ENCODE assay signal across 9 cellular contexts in the genomic region with DNA sequence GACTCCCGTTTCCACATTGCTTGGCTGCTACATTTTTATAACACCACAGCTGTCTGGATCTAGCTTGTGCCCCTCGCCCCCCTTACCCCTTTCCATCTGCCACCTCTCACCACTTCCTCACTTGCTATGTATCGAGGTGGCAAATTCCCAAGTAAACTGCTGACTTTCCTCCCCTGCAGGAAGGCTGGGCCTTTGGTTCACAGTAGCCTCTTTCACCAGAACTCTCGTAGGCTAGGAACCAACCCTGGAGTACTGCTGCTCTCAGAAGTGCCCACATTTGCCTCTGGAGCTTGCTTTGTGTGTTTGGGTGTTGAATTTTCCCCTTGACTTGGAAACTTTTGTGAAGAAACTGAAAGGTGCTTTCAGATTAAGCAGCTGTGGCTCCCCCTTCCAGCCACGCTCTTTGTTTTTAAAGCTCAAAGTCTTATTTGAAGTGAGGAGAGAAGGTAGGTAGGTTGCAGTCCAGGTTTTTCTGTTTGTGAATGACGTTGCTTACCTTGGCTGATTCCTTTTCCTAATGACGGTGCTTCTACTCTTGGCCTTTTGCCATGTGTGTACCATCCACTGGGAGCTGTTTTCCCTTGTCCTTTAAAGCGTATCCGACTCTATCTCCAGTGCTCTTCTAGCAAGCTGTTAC.
DNase-seq lines count a peak whose midpoint lies in the region; ATAC-seq and TF ChIP-seq lines count a peak whose summit lies in the region.
"Had no signal": no experiment of that assay in that cellular context is flagged by ENCODE, and none has a peak within 500 bp of the region (broad histone marks: within the 10 kb centered on the region; RNA-seq: fewer than 3 reads in every experiment).

No MANE protein-coding gene starts in this region.

- H3K36me3 ChIP-seq in mesendoderm (ENCODE audit: control insufficient read depth, insufficient read depth, low read length) = no peaks in the 10 kb centered on the region

- no peak overlapping the region for H3K4me3 ChIP-seq in mesendoderm (ENCODE audit: low read length)

- CTCF ChIA-PET in MCF 10A (lab: Yijun Ruan, JAX) (interaction anchor here (0.5 to 1.1 kb wide), 6 partner anchors 12 to 102 kb away, joined by 3 to 6 read pairs (median 3); partner anchors contain the start of gene CARMIL1), GM10248 (lab: Yijun Ruan, JAX) (interaction anchor here (0.8 to 2.8 kb wide), 17 partner anchors 8 to 435 kb away, joined by 3 to 10 read pairs (median 4); partner anchors contain the start of gene CARMIL1)

- H3K9me3 Mint-ChIP-seq in MCF 10A (ENCODE audit: unreplicated experiment) = peaks cover 7% of the 10 kb centered on the region

- no peak overlapping the region for H4K8ac ChIP-seq in mesendoderm (ENCODE audit: low read depth, low read length)

- ATAC-seq in HG03108 (IDR thresholded peaks at IDR 0.05; ENCODE audit: unreplicated experiment) (no peak), GM18909 (IDR thresholded peaks at IDR 0.05; ENCODE audit: poor library complexity, unreplicated experiment) (no peak), HG02870 (IDR thresholded peaks at IDR 0.05; ENCODE audit: unreplicated experiment) (no peak)

- no peak overlapping the region for H3K4me2 ChIP-seq in mesendoderm (ENCODE audit: low read length)

- no peaks in the 10 kb centered on the region for H3K79me1 ChIP-seq in mesendoderm (ENCODE audit: low read length)

- peaks cover 3% of the 10 kb centered on the region for H3K79me2 ChIP-seq in mesendoderm (ENCODE audit: control insufficient read depth, insufficient read depth, low read length)

- DNase-seq in G401 (ENCODE audit: low spot score) = peak; percentile 39
- peak; percentile 85 for DNase-seq in NCI-H345 treated with DMSO at 0.1 percent for 48 hours (lab: John Stamatoyannopoulos, UW; ENCODE audit: unreplicated experiment)
- DNase-seq in MCF 10A (ENCODE audit: unreplicated experiment) = peak; percentile 16
- DNase-seq in mesendoderm = peak; percentile 81
- DNase-seq in GM10248 (ENCODE audit: extremely low spot score) = no peak

- no CpG with 5 or more reads among the region's 9 CpGs for WGBS in mesendoderm (ENCODE audit: extremely low coverage, insufficient coverage, low lambda C conversion rate)

- no peak overlapping the region for H3K4ac ChIP-seq in mesendoderm (ENCODE audit: low read depth, low read length)

- H3K23ac ChIP-seq in mesendoderm (ENCODE audit: low read length) = no peak overlapping the region

- H2BK5ac ChIP-seq in mesendoderm (ENCODE audit: low read length) = no peak overlapping the region

- no peak overlapping the region for H2BK120ac ChIP-seq in mesendoderm (ENCODE audit: low read depth, low read length)

- TF ChIP-seq CTCF in MCF 10A (IDR thresholded peaks at IDR 0.05; ENCODE audit: unreplicated experiment) = no peak
- no peak for TF ChIP-seq CTCF in GM10248 (IDR thresholded peaks at IDR 0.05; ENCODE audit: control extremely low read depth, extremely low read depth, low read depth, missing control alignments)

- no peak overlapping the region for H3K27ac ChIP-seq in mesendoderm (ENCODE audit: low read depth, low read length)
- H3K27ac ChIP-seq: HL-60 had no signal

- intact Hi-C loops in MCF 10A (cut with micrococcal nuclease) = loop anchor here (5.0 kb wide), 1 partner anchor 92 kb away; the partner anchor contains the start of gene CARMIL1

- peaks cover 24% of the 10 kb centered on the region for H3K4me1 Mint-ChIP-seq in MCF 10A (ENCODE audit: insufficient read depth, unreplicated experiment)

- no peaks in the 10 kb centered on the region for H3K27me3 ChIP-seq in mesendoderm (ENCODE audit: insufficient read depth, low read length, poor library complexity)

- H4K5ac ChIP-seq in mesendoderm (ENCODE audit: low read length) = no peak overlapping the region

- no peak overlapping the region for H3K4me3 Mint-ChIP-seq in MCF 10A (ENCODE audit: unreplicated experiment)

- H2AK5ac ChIP-seq in mesendoderm (ENCODE audit: low read length) = no peak overlapping the region

- no peak overlapping the region for H2BK15ac ChIP-seq in mesendoderm (replicated peaks; ENCODE audit: low read depth)

- no peaks in the 10 kb centered on the region for H3K36me3 Mint-ChIP-seq in MCF 10A (ENCODE audit: insufficient read depth, unreplicated experiment)

- BruUV-seq in MCF 10A (replicated peaks; lab: Mats Ljungman, UMichigan) = no TSS peak

- H3K4me1 ChIP-seq in mesendoderm (ENCODE audit: control insufficient read depth, low read depth, low read length) = peaks cover 11% of the 10 kb centered on the region

- in situ Hi-C loops in G401 (cut with HindIII; ENCODE audit: low sequenced_read_pairs) = no loop called here

- peak overlapping the region; percentile 68 for H3K56ac ChIP-seq in mesendoderm (ENCODE audit: low read length)

- H3K27ac Mint-ChIP-seq in MCF 10A (ENCODE audit: low read depth, unreplicated experiment) = peak overlapping the region; percentile 62

- no peaks in the 10 kb centered on the region for H3K27me3 Mint-ChIP-seq in MCF 10A (ENCODE audit: insufficient read depth, unreplicated experiment)

- peak overlapping the region; percentile 2 for H3K18ac ChIP-seq in mesendoderm (ENCODE audit: low read length)

- POLR2A ChIA-PET in MCF 10A (lab: Yijun Ruan, JAX) = interaction anchor here (0.6 to 1.7 kb wide), 5 partner anchors 17 to 92 kb away, joined by 3 to 5 read pairs (median 4); partner anchors contain the start of gene CARMIL1
- POLR2A ChIA-PET in GM10248 (lab: Yijun Ruan, JAX) = interaction anchor here (0.7 to 1.7 kb wide), 2 partner anchors 36 to 624 kb away, joined by 5 to 7 read pairs; no protein-coding TSS in a partner anchor

- H3K9ac ChIP-seq in mesendoderm (ENCODE audit: low read length) = peak overlapping the region; percentile 7
